Comparison of ENCODE assay signal across 20 cellular contexts in genomic region chr9:114745879-114746550, GRCh38. TPM values are rescaled to one million over a fixed set of nuclear protein-coding genes. Genes with fewer than 3 reads are reported as not detected.
DNase-seq lines count a peak whose midpoint lies in the region; ATAC-seq and TF ChIP-seq lines count a peak whose summit lies in the region.
"Had no signal": no experiment of that assay in that cellular context is flagged by ENCODE, and none has a peak within 500 bp of the region (broad histone marks: within the 10 kb centered on the region; RNA-seq: fewer than 3 reads in every experiment).

No MANE protein-coding gene starts in this region.

- H3K79me2 ChIP-seq in DND-41 (ENCODE audit: insufficient read depth, low read length), result no peaks in the 10 kb centered on the region

- no peak overlapping the region for H3K4me2 ChIP-seq in DND-41 (ENCODE audit: insufficient read depth, low read length)

- H3K9me3 ChIP-seq in DND-41 (ENCODE audit: insufficient read depth, low read length, severe bottlenecking) (no peaks in the 10 kb centered on the region), mucosa of descending colon (no peaks in the 10 kb centered on the region)
- H3K9me3 ChIP-seq: lower lobe of right lung, prostate gland, upper lobe of right lung had no signal

- no peaks in the 10 kb centered on the region for H3K27me3 ChIP-seq in DND-41 (ENCODE audit: insufficient read depth, low read length, poor library complexity)
- H3K27me3 ChIP-seq: upper lobe of right lung had no signal

- H4K20me1 ChIP-seq in DND-41 (ENCODE audit: insufficient read depth, low read length), result no peaks in the 10 kb centered on the region

- ATAC-seq in DND-41 (ENCODE audit: insufficient read depth, low read depth) (no peak), mucosa of descending colon (peak; percentile 26), natural killer cell (no peak)
- ATAC-seq in activated T-helper 17 cell treated with anti-CD3 and anti-CD28 coated beads, Interleukin-2, amount 50 U/mL, for 72 hours (replicated peaks), result peak; percentile 37
- ATAC-seq: upper lobe of right lung had no signal

- peak overlapping the region; percentile 2 for H3K27ac Mint-ChIP-seq in T-helper 2 cell treated with Interferon-gamma antibody and Interleukin-4, amounts not matched to agents 5 μg/mL and 100 μg/mL, for 36 hours
- H3K27ac Mint-ChIP-seq in activated T-helper 17 cell treated with anti-CD3 and anti-CD28 coated beads, Interleukin-2, amount 50 U/mL, for 72 hours, result no peak overlapping the region
- H3K27ac Mint-ChIP-seq in natural killer cell, result no peak overlapping the region
- H3K27ac Mint-ChIP-seq: CD4-positive, alpha-beta T cell; IgD-negative memory B cell had no signal

- H2AFZ ChIP-seq in DND-41 (ENCODE audit: low read depth, low read length), result peak overlapping the region; percentile 39; the same call in 1 of the 2 replicates

- H3K36me3 ChIP-seq in DND-41 (ENCODE audit: insufficient read depth, low read length) (no peaks in the 10 kb centered on the region), mucosa of descending colon (ENCODE audit: low read depth) (no peaks in the 10 kb centered on the region)
- H3K36me3 ChIP-seq: lower lobe of right lung, prostate gland, upper lobe of right lung had no signal

- H3K4me3 ChIP-seq in DND-41 (ENCODE audit: low read depth in 1 of 2, low read length in 2 of 2), result no peak overlapping the region
- H3K4me3 ChIP-seq in mucosa of descending colon, result no peak overlapping the region
- H3K4me3 ChIP-seq: lower lobe of right lung, prostate gland, upper lobe of right lung had no signal

- H3K4me3 Mint-ChIP-seq in T-helper 2 cell treated with Interferon-gamma antibody and Interleukin-4, amounts not matched to agents 5 μg/mL and 100 μg/mL, for 36 hours, result no peak overlapping the region
- no peak overlapping the region for H3K4me3 Mint-ChIP-seq in activated T-helper 17 cell treated with anti-CD3 and anti-CD28 coated beads, Interleukin-2, amount 50 U/mL, for 72 hours
- no peak overlapping the region for H3K4me3 Mint-ChIP-seq in natural killer cell
- H3K4me3 Mint-ChIP-seq: CD4-positive, alpha-beta T cell; IgD-negative memory B cell; neural crest cell had no signal

- no peaks in the 10 kb centered on the region for H3K4me1 ChIP-seq in DND-41 (ENCODE audit: insufficient read depth, low read length)
- no peaks in the 10 kb centered on the region for H3K4me1 ChIP-seq in mucosa of descending colon (ENCODE audit: low read depth)
- H3K4me1 ChIP-seq: lower lobe of right lung, prostate gland, upper lobe of right lung had no signal

- no peak for DNase-seq in T-helper 2 cell treated with Interferon-gamma antibody and Interleukin-4, amounts not matched to agents 5 μg/mL and 100 μg/mL, for 36 hours (ENCODE audit: low spot score)
- DNase-seq in T-helper 2 cell (no peak), DND-41 (no peak), mucosa of descending colon (no peak), hypothalamus (lab: John Stamatoyannopoulos, UW) (no peak), natural killer cell (no peak), GM13976 (ENCODE audit: low spot score) (no peak)
- DNase-seq: 8988T; activated CD4-positive, CD25-positive, alpha-beta regulatory T cell treated with anti-CD3 and anti-CD28 coated beads, Interleukin-2, amount 50 U/mL, for 72 hours; activated effector memory CD4-positive, alpha-beta T cell treated with Interleukin-2 at 50 U/mL for 16 hours; caudate nucleus; CD4-positive, alpha-beta T cell; glutamatergic neuron; kidney glomerular epithelial cell; lower lobe of right lung; upper lobe of right lung had no signal

- no peak overlapping the region for H3K27ac ChIP-seq in DND-41 (ENCODE audit: low read length)
- H3K27ac ChIP-seq: lower lobe of right lung, prostate gland, upper lobe of right lung had no signal

- in situ Hi-C loops in GM13976 (cut with MboI; ENCODE audit: low sequenced_read_pairs, unreplicated experiment), result loop anchor here (10.0 kb wide), 1 partner anchor 159 kb away; no protein-coding TSS in a partner anchor

- TF ChIP-seq CTCF in DND-41 (IDR thresholded peaks at IDR 0.05; ENCODE audit: borderline replicate concordance, extremely low read depth, low read length, poor library complexity, severe bottlenecking), result no peak
- no peak for TF ChIP-seq CTCF in mucosa of descending colon (IDR thresholded peaks at IDR 0.05)
- TF ChIP-seq CTCF in natural killer cell (IDR thresholded peaks at IDR 0.05), result no peak
- no peak for TF ChIP-seq CTCF in GM13976 (IDR thresholded peaks at IDR 0.05; ENCODE audit: borderline replicate concordance, control extremely low read depth, extremely low read depth, insufficient read depth, missing control alignments)

- no peak overlapping the region for H3K9ac ChIP-seq in DND-41 (ENCODE audit: low read depth, low read length)

- H3K9me3 Mint-ChIP-seq in T-helper 2 cell treated with Interferon-gamma antibody and Interleukin-4, amounts not matched to agents 5 μg/mL and 100 μg/mL, for 36 hours, result peaks cover 6% of the 10 kb centered on the region
- H3K9me3 Mint-ChIP-seq in activated T-helper 17 cell treated with anti-CD3 and anti-CD28 coated beads, Interleukin-2, amount 50 U/mL, for 72 hours, result no peaks in the 10 kb centered on the region
- H3K9me3 Mint-ChIP-seq in natural killer cell, result no peaks in the 10 kb centered on the region
- H3K9me3 Mint-ChIP-seq: CD4-positive, alpha-beta T cell; neural crest cell had no signal

- H3K36me3 Mint-ChIP-seq in T-helper 2 cell treated with Interferon-gamma antibody and Interleukin-4, amounts not matched to agents 5 μg/mL and 100 μg/mL, for 36 hours (ENCODE audit: low read depth), result no peaks in the 10 kb centered on the region
- H3K36me3 Mint-ChIP-seq in activated T-helper 17 cell treated with anti-CD3 and anti-CD28 coated beads, Interleukin-2, amount 50 U/mL, for 72 hours (ENCODE audit: low read depth), result no peaks in the 10 kb centered on the region
- H3K36me3 Mint-ChIP-seq in natural killer cell, result no peaks in the 10 kb centered on the region

- intact Hi-C loops in mucosa of descending colon (cut with DNase I, micrococcal nuclease), result no loop called here
- intact Hi-C loops in natural killer cell (cut with micrococcal nuclease), result no loop called here

- H3K4me1 Mint-ChIP-seq in T-helper 2 cell treated with Interferon-gamma antibody and Interleukin-4, amounts not matched to agents 5 μg/mL and 100 μg/mL, for 36 hours (ENCODE audit: low read depth), result no peaks in the 10 kb centered on the region
- no peaks in the 10 kb centered on the region for H3K4me1 Mint-ChIP-seq in activated T-helper 17 cell treated with anti-CD3 and anti-CD28 coated beads, Interleukin-2, amount 50 U/mL, for 72 hours
- H3K4me1 Mint-ChIP-seq in natural killer cell, result no peaks in the 10 kb centered on the region
- H3K4me1 Mint-ChIP-seq: IgD-negative memory B cell had no signal

- peaks cover under 1% of the 10 kb centered on the region for H3K27me3 Mint-ChIP-seq in T-helper 2 cell treated with Interferon-gamma antibody and Interleukin-4, amounts not matched to agents 5 μg/mL and 100 μg/mL, for 36 hours (ENCODE audit: low read depth)
- H3K27me3 Mint-ChIP-seq in activated T-helper 17 cell treated with anti-CD3 and anti-CD28 coated beads, Interleukin-2, amount 50 U/mL, for 72 hours, result no peaks in the 10 kb centered on the region
- H3K27me3 Mint-ChIP-seq in natural killer cell (ENCODE audit: low read depth in 2 of 2), result no peaks in the 10 kb centered on the region
- H3K27me3 Mint-ChIP-seq: CD4-positive, alpha-beta T cell; IgD-negative memory B cell had no signal

RNA-seq across cellular contexts. Expression of gene TNFSF15, which starts 59.8 kb away (rescaled TPM):
- total RNA-seq in activated T-helper 17 cell treated with anti-CD3 and anti-CD28 coated beads, Interleukin-2, amount 50 U/mL, for 72 hours, result under 1 TPM in 1 of 2 donors, not detected in 1; 0.13 TPM
- 1 to 10 TPM in 2 of 3 donors, under 1 TPM in 1; 0.80 to 8.7 (median 2.8) TPM for total RNA-seq in mucosa of descending colon
- total RNA-seq in natural killer cell, result not detected
- total RNA-seq: CD4-positive, alpha-beta T cell; neural crest cell had no signal

Comparison
In these comparisons a context has a peak if more than half of its experiments do, and no peak if none do; other contexts are left out.
1. ATAC-seq: peak in activated T-helper 17 cell treated with anti-CD3 and anti-CD28 coated beads, Interleukin-2, amount 50 U/mL, for 72 hours (single experiment) and mucosa of descending colon (single experiment); none in DND-41 (single experiment) and natural killer cell (0 of 3).